Comparison of ENCODE assay signal across 12 cellular contexts in the genomic region with DNA sequence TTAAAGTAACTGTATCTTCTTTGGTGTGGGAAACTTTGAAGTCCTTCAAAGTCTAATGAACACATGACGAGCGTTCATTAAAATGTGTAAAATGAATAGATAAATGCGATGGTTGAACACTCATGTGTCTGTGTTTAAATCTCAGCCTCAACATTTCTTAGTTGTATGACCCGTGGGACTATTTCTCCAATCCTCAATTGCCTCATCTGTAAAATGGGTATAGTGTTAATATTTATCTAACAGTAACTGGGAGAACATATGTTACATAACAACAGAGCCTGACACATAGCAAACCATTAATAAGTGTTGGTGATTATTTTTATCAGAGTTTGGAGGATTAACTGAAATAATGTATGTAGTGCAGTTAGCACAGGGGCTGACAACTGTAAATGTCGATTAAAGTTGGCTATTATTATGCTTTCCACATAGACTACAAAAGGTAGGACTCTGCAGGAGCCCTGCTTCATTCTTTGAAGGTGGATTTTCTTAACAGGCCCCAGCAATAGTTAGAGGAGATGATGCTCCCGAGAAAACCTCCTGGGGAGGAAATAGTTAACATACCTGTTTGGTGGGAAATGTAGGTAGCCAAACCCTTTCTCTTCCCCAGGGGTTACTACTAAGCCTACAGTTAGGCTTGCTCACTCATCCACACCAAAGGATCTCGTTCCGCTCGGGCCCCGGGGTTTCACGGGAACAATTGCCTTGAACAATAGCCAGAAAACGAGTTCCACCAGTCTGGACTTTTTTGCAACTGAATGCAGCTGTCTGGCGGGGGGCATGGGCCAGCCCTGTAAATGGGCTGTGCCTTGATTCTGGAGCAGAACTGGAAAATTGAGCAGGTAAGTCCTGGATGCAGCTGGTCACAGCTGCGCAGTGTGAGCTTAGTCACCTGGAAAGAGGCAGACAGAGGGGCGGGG.
A peak's percentile ranks its signal among the peaks of the same experiment; 100 is the strongest.
DNase-seq lines count a peak whose midpoint lies in the region; ATAC-seq, FAIRE-seq and TF ChIP-seq lines count a peak whose summit lies in the region.
"Had no signal": no experiment of that assay in that cellular context is flagged by ENCODE, and none has a peak within 500 bp of the region (broad histone marks: within the 10 kb centered on the region; RNA-seq: fewer than 3 reads in every experiment).

No MANE protein-coding gene starts in this region.

- H3K9me3 Mint-ChIP-seq in type B pancreatic cell = no peaks in the 10 kb centered on the region
- H3K9me3 Mint-ChIP-seq: activated naive CD8-positive, alpha-beta T cell treated with anti-CD3 and anti-CD28 coated beads, Interleukin-2, amount 50 U/mL, for 24 hours; stimulated activated naive B cell treated with anti-CD40 and anti-IgM and Interleukin-4, amounts not matched to agents 10 μg/mL and 1 μg/mL and 100 μg/mL, for 72 hours had no signal

- TF ChIP-seq CTCF in VCaP (conservative IDR thresholded peaks at IDR 0.05) (no peak), type B pancreatic cell (conservative IDR thresholded peaks at IDR 0.05) (no peak)

- peak overlapping the region; percentile 89 for H3K27ac Mint-ChIP-seq in type B pancreatic cell
- H3K27ac Mint-ChIP-seq: activated naive CD8-positive, alpha-beta T cell treated with anti-CD3 and anti-CD28 coated beads, Interleukin-2, amount 50 U/mL, for 24 hours; stimulated activated naive B cell treated with anti-CD40 and anti-IgM and Interleukin-4, amounts not matched to agents 10 μg/mL and 1 μg/mL and 100 μg/mL, for 72 hours had no signal

- no peak for ATAC-seq in GM21619 (IDR thresholded peaks at IDR 0.05; ENCODE audit: unreplicated experiment)
- ATAC-seq: activated naive CD8-positive, alpha-beta T cell treated with anti-CD3 and anti-CD28 coated beads, Interleukin-2, amount 50 U/mL, for 24 hours; stimulated activated naive B cell treated with anti-CD40 and anti-IgM and Interleukin-4, amounts not matched to agents 10 μg/mL and 1 μg/mL and 100 μg/mL, for 72 hours had no signal

- peaks cover 68% of the 10 kb centered on the region for H3K4me1 Mint-ChIP-seq in type B pancreatic cell (ENCODE audit: unreplicated experiment)
- H3K4me1 Mint-ChIP-seq: activated naive CD8-positive, alpha-beta T cell treated with anti-CD3 and anti-CD28 coated beads, Interleukin-2, amount 50 U/mL, for 24 hours; stimulated activated naive B cell treated with anti-CD40 and anti-IgM and Interleukin-4, amounts not matched to agents 10 μg/mL and 1 μg/mL and 100 μg/mL, for 72 hours had no signal

- no peaks in the 10 kb centered on the region for H3K36me3 Mint-ChIP-seq in type B pancreatic cell
- H3K36me3 Mint-ChIP-seq: stimulated activated naive B cell treated with anti-CD40 and anti-IgM and Interleukin-4, amounts not matched to agents 10 μg/mL and 1 μg/mL and 100 μg/mL, for 72 hours had no signal

- FAIRE-seq in RCC 7860 (lab: Jason Lieb, UNC) = no peak

- peak overlapping the region; percentile 80 for H3K27ac ChIP-seq in VCaP

- DNase-seq in SHP77 (lab: John Stamatoyannopoulos, UW) (peak; percentile 20 to 33), SHP77 treated with DMSO at 0.1 percent for 48 hours (lab: John Stamatoyannopoulos, UW) (no peak), iPS-NIHi7 (ENCODE audit: extremely low spot score) (peak; percentile 82), type B pancreatic cell (ENCODE audit: extremely low spot score, unreplicated experiment) (peak; percentile 75), RCC 7860 (ENCODE audit: low spot score) (no peak), HUDEP-2 (lab: John Stamatoyannopoulos, UW; ENCODE audit: unreplicated experiment in 76 of 76) (no peak)
- DNase-seq: activated CD4-positive, alpha-beta T cell treated with anti-CD3 and anti-CD28 coated beads for 4 hours; activated naive CD8-positive, alpha-beta T cell treated with anti-CD3 and anti-CD28 coated beads, Interleukin-2, amount 50 U/mL, for 24 hours; stimulated activated CD4-positive, alpha-beta T cell treated with anti-CD3 and anti-CD28 coated beads, Interleukin-12 subunit alpha, Interleukin-12 subunit beta, amount 100 ng/mL, for 4 hours; stimulated activated naive B cell treated with anti-CD40 and anti-IgM and Interleukin-4, amounts not matched to agents 10 μg/mL and 1 μg/mL and 100 μg/mL, for 72 hours had no signal

- no peaks in the 10 kb centered on the region for H3K27me3 Mint-ChIP-seq in type B pancreatic cell

- peak overlapping the region; percentile 90 for H3K4me3 Mint-ChIP-seq in type B pancreatic cell
- H3K4me3 Mint-ChIP-seq: activated naive CD8-positive, alpha-beta T cell treated with anti-CD3 and anti-CD28 coated beads, Interleukin-2, amount 50 U/mL, for 24 hours; stimulated activated naive B cell treated with anti-CD40 and anti-IgM and Interleukin-4, amounts not matched to agents 10 μg/mL and 1 μg/mL and 100 μg/mL, for 72 hours had no signal

Comparison
In these comparisons a context has a peak if more than half of its experiments do, and no peak if none do; other contexts are left out.
1. DNase-seq: peak in SHP77 (2 of 2), iPS-NIHi7 (single experiment) and type B pancreatic cell (single experiment); none in SHP77 treated with DMSO at 0.1 percent for 48 hours (single experiment), RCC 7860 (single experiment) and HUDEP-2 (0 of 76).